In the genomic region with DNA sequence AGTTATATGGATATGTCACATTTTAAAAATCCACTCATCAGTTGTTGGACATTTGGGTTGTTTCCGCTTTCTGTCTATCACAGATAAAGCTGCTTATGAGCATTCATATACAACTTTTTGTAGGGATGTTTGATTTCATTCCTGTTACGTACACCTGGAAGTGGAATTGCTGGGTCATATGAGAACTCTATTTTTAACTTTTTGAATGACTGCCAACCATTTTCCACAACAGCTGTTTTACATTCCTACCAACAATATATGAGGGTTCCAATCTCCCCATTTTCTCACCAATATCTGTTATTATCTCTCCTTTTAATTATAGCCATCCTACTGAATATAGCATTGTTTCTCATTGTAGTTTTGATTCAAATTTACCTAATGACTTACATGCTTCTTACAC, we compare ENCODE assay signal across 24 cellular contexts.
DNase-seq lines count a peak whose midpoint lies in the region; ATAC-seq and TF ChIP-seq lines count a peak whose summit lies in the region.
"Had no signal": no experiment of that assay in that cellular context is flagged by ENCODE, and none has a peak within 500 bp of the region (broad histone marks: within the 10 kb centered on the region; RNA-seq: fewer than 3 reads in every experiment).

No MANE protein-coding gene starts in this region.

- DNase-seq in Right ventricle myocardium superior (no peak), Right ventricle myocardium inferior (ENCODE audit: missing footprints) (no peak), NCI-H2171 (lab: John Stamatoyannopoulos, UW) (peak; percentile 7), choroid plexus epithelial cell (ENCODE audit: low read depth) (peak; percentile 50), myocyte (ENCODE audit: low read depth) (peak; percentile 43), GDM1 (lab: John Stamatoyannopoulos, UW) (no peak), A172 (ENCODE audit: low spot score) (no peak)
- DNase-seq: Calu3; CD8-positive, alpha-beta T cell; DMS79 treated with DMSO at 0.1 percent for 48 hours; H7; IMR-90; Kasumi-1; MM.1S; NCI-H1092; NCI-H1694; NCI-H2081 treated with DMSO at 0.1 percent for 48 hours; NCI-H226; NCI-H524 treated with DMSO at 0.1 percent for 48 hours; Peyer's patch had no signal

- TF ChIP-seq CTCF in choroid plexus epithelial cell (conservative IDR thresholded peaks at IDR 0.05; ENCODE audit: low read depth, low read length): no peak

- intact Hi-C loops in Right ventricle myocardium superior (cut with DNase I): no loop called here
- intact Hi-C loops in Right ventricle myocardium inferior (cut with DNase I): no loop called here

- H3K4me3 ChIP-seq in choroid plexus epithelial cell (ENCODE audit: low read depth, low read length): no peak overlapping the region
- H3K4me3 ChIP-seq: A549, BLaER1, Peyer's patch, SK-N-MC had no signal

- peak; percentile 41 for ATAC-seq in Right ventricle myocardium superior (ENCODE audit: poor library complexity)
- ATAC-seq in Right ventricle myocardium inferior: no peak
- no peak for ATAC-seq in HG03442 (IDR thresholded peaks at IDR 0.05; ENCODE audit: unreplicated experiment)
- ATAC-seq: A549; CD8-positive, alpha-beta T cell had no signal

Comparison
In these comparisons a context has a peak if more than half of its experiments do, and no peak if none do; other contexts are left out.
1. DNase-seq: peak in NCI-H2171 (single experiment), choroid plexus epithelial cell (single experiment) and myocyte (single experiment); none in Right ventricle myocardium superior (single experiment), Right ventricle myocardium inferior (single experiment), GDM1 (single experiment) and A172 (single experiment).